In genomic region chr1:7640920-7641319, GRCh38 we compare ENCODE assay signal across 22 cellular contexts.
DNase-seq lines count a peak whose midpoint lies in the region; ATAC-seq and TF ChIP-seq lines count a peak whose summit lies in the region.
"Had no signal": no experiment of that assay in that cellular context is flagged by ENCODE, and none has a peak within 500 bp of the region (broad histone marks: within the 10 kb centered on the region; RNA-seq: fewer than 3 reads in every experiment).

No MANE protein-coding gene starts in this region.

- peaks cover 15% of the 10 kb centered on the region for H3K4me1 Mint-ChIP-seq in glutamatergic neuron (ENCODE audit: low read depth, unreplicated experiment)
- H3K4me1 Mint-ChIP-seq: T-helper 17 cell had no signal

- H3K9me3 Mint-ChIP-seq in glutamatergic neuron (ENCODE audit: unreplicated experiment), result peaks cover 2% of the 10 kb centered on the region
- H3K9me3 Mint-ChIP-seq: CD4-positive, alpha-beta memory T cell had no signal

- H3K4me3 ChIP-seq in Karpas-422 (ENCODE audit: low read length), result no peak overlapping the region
- H3K4me3 ChIP-seq: BLaER1 treated with 17β-estradiol and CSF1 and Interleukin-3, amounts not matched to agents 10 nM and 100 nM; SK-N-MC had no signal

- H3K9ac ChIP-seq in Karpas-422 (ENCODE audit: low read length), result no peak overlapping the region
- H3K9ac ChIP-seq: BLaER1 treated with 17β-estradiol and CSF1 and Interleukin-3, amounts not matched to agents 10 nM and 100 nM had no signal

- DNase-seq in NCI-H510A treated with DMSO at 0.1 percent for 48 hours (lab: John Stamatoyannopoulos, UW) (peak; percentile 40), NCI-H510A (lab: John Stamatoyannopoulos, UW) (no peak), NCI-H69 (lab: John Stamatoyannopoulos, UW) (peak; percentile 4), glutamatergic neuron (no peak), Karpas-422 (no peak), erythroblast (lab: John Stamatoyannopoulos, UW) (no peak)
- DNase-seq: ACHN; Caco-2; CD4-positive, alpha-beta memory T cell; EL; GF-D8; KBM-7; NCI-H1694 treated with DMSO at 0.1 percent for 48 hours; NCI-H2081 treated with DMSO at 0.1 percent for 48 hours; NCI-H524; SHP77 treated with DMSO at 0.1 percent for 48 hours; SW 1271; T-helper 17 cell had no signal

- H3K27ac ChIP-seq in Karpas-422 (ENCODE audit: low read length), result no peak overlapping the region
- H3K27ac ChIP-seq: BLaER1 treated with 17β-estradiol and CSF1 and Interleukin-3, amounts not matched to agents 10 nM and 100 nM; RWPE1; SK-N-MC had no signal

- no peaks in the 10 kb centered on the region for H3K4me1 ChIP-seq in Karpas-422 (ENCODE audit: low read length)
- H3K4me1 ChIP-seq: Caco-2 had no signal

- TF ChIP-seq POLR2A in erythroblast (IDR thresholded peaks at IDR 0.05; ENCODE audit: low read length), result no peak

- TF ChIP-seq CTCF in glutamatergic neuron (IDR thresholded peaks at IDR 0.05; ENCODE audit: partially characterized antibody, unreplicated experiment), result no peak

- peaks cover 7% of the 10 kb centered on the region for H3K36me3 Mint-ChIP-seq in glutamatergic neuron (ENCODE audit: unreplicated experiment)
- H3K36me3 Mint-ChIP-seq: CD4-positive, alpha-beta memory T cell had no signal

- peak overlapping the region; percentile 42 for H3K4me3 Mint-ChIP-seq in glutamatergic neuron (ENCODE audit: unreplicated experiment)
- H3K4me3 Mint-ChIP-seq: CD4-positive, alpha-beta memory T cell; T-helper 17 cell had no signal

- H3K9me3 ChIP-seq in Karpas-422 (ENCODE audit: low read length), result no peaks in the 10 kb centered on the region
- H3K9me3 ChIP-seq: Caco-2 had no signal

- H3K79me2 ChIP-seq in Karpas-422 (ENCODE audit: low read length), result no peaks in the 10 kb centered on the region

- no peak overlapping the region for H3K27ac Mint-ChIP-seq in glutamatergic neuron (ENCODE audit: unreplicated experiment)
- H3K27ac Mint-ChIP-seq: T-helper 17 cell had no signal

- H4K20me1 ChIP-seq in Karpas-422 (ENCODE audit: insufficient read depth, low read depth, low read length), result no peaks in the 10 kb centered on the region

- no peaks in the 10 kb centered on the region for H3K9me2 ChIP-seq in Karpas-422 (replicated peaks; ENCODE audit: insufficient read depth, low read length)

- no peaks in the 10 kb centered on the region for H3K36me3 ChIP-seq in Karpas-422 (ENCODE audit: insufficient read depth, low read length)
- H3K36me3 ChIP-seq: BLaER1 treated with 17β-estradiol and CSF1 and Interleukin-3, amounts not matched to agents 10 nM and 100 nM had no signal

- H3K27me3 Mint-ChIP-seq in glutamatergic neuron (ENCODE audit: unreplicated experiment), result no peaks in the 10 kb centered on the region
- H3K27me3 Mint-ChIP-seq: CD4-positive, alpha-beta memory T cell had no signal

- no peak overlapping the region for H3K4me2 ChIP-seq in Karpas-422 (ENCODE audit: low read depth, low read length, poor library complexity, severe bottlenecking)

- H2AFZ ChIP-seq in Karpas-422 (ENCODE audit: low read length), result no peak overlapping the region

- H3K27me3 ChIP-seq in Karpas-422 (ENCODE audit: low read length), result no peaks in the 10 kb centered on the region
- H3K27me3 ChIP-seq: BLaER1 treated with 17β-estradiol and CSF1 and Interleukin-3, amounts not matched to agents 10 nM and 100 nM had no signal

- ATAC-seq in HG02938 (IDR thresholded peaks at IDR 0.05; ENCODE audit: unreplicated experiment), result no peak
- ATAC-seq: T-helper 17 cell had no signal

Comparison
In these comparisons a context has a peak if more than half of its experiments do, and no peak if none do; other contexts are left out.
1. DNase-seq: peak in NCI-H510A treated with DMSO at 0.1 percent for 48 hours (single experiment) and NCI-H69 (single experiment); none in NCI-H510A (single experiment), glutamatergic neuron (single experiment), Karpas-422 (single experiment) and erythroblast (0 of 2).